ENCODE assay signal across 32 cellular contexts in the genomic region with DNA sequence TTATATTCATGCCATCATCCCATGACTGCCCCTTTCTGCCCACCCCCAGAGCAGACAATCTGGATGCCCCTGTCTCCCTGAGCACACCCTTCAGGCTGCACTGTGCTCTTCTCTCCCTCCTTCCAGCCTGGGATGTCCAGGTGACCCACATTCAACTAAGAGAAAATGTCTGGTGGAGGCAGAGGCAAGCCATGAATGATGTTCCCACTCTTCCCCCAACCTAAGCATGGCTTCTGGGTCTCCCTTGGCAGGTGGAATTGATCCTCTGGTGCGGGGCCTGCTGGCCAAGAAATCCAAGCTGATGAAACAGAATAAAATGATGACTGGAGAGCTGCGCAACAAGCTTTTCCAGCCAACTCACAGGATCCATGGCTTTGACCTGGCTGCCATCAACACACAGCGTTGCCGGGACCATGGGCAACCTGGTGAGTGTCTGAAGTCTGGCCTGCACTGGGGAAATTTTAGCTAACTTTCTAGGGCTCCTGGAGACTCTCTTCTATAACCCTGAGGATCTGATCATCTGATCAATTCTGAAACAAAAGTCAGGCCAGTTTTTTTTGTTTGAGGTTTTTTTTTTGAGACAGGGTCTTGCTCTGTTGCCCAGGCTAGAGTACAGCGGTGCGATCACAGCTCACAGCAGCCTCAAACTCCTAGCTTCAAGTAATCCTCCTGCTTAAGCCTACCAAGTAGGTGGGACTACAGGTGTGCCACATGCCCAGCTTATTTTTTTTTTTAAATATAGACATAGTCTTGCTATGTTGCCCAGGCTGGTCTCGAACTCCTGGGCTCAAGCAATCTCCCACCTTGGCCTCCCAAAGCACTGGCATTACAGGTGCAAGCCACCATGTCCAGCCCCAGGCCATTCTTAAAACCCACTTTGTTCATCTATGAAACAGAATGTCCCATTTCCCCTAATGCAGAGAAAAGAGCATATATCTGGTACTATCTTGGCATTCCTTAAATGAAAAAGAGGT. TPM values are rescaled to one million over a fixed set of nuclear protein-coding genes. Genes with fewer than 3 reads are reported as not detected.
"Had no signal": no experiment of that assay in that cellular context is flagged by ENCODE, and none has a peak within 500 bp of the region (broad histone marks: within the 10 kb centered on the region; RNA-seq: fewer than 3 reads in every experiment).

No MANE protein-coding gene starts in this region.

- H3K36me3 ChIP-seq: ascending aorta had no signal

- H3K4me1 ChIP-seq: ascending aorta, body of pancreas had no signal

- H3K9me3 ChIP-seq: ascending aorta, body of pancreas had no signal

- H3K4me3 ChIP-seq: ascending aorta, body of pancreas had no signal

- H3K27ac ChIP-seq: ascending aorta, body of pancreas, VCaP had no signal

- DNase-seq: activated CD4-positive, alpha-beta memory T cell treated with anti-CD3 and anti-CD28 coated beads for 36 hours; activated CD4-positive, alpha-beta T cell treated with anti-CD3 and anti-CD28 coated beads, Interleukin-2, amount 10 ng/mL, durations not matched to agents 7 days and 5 days; activated CD4-positive, CD25-positive, alpha-beta regulatory T cell; activated effector memory CD4-positive, alpha-beta T cell treated with Interleukin-2 at 50 U/mL for 16 hours; activated naive CD4-positive, alpha-beta T cell; activated naive CD8-positive, alpha-beta T cell treated with anti-CD3 and anti-CD28 coated beads, Interleukin-2, amount 50 U/mL, for 24 hours; activated T-cell treated with anti-CD3 and anti-CD28 coated beads, Interleukin-2, amount 50 U/mL, for 24 hours; amniotic stem cell; body of pancreas; KG1; NCI-H1105; NCI-H1436; NCI-H1694 treated with DMSO at 0.1 percent for 48 hours; NCI-H2029 treated with DMSO at 0.1 percent for 48 hours; NCI-H345; NCI-H510A; NCI-H526 treated with DMSO at 0.1 percent for 48 hours; NCI-H82; SIG-M5; T-cell had no signal

- H3K27me3 ChIP-seq: ascending aorta, body of pancreas had no signal

- ATAC-seq: activated naive CD4-positive, alpha-beta T cell treated with anti-CD3 and anti-CD28 coated beads, Interleukin-2, amount 50 U/mL, for 72 hours; activated naive CD8-positive, alpha-beta T cell treated with anti-CD3 and anti-CD28 coated beads, Interleukin-2, amount 50 U/mL, for 24 hours; body of pancreas; T-cell had no signal

RNA-seq across cellular contexts. Expression of a gene that starts 14.5 kb away (rescaled TPM):
- total RNA-seq: activated CD4-positive, alpha-beta T cell treated with anti-CD3 and anti-CD28 coated beads, Interleukin-2, amount 10 ng/mL, durations not matched to agents 7 days and 5 days; activated CD8-positive, alpha-beta memory T cell treated with anti-CD3 and anti-CD28 coated beads for 36 hours; activated naive CD4-positive, alpha-beta T cell treated with anti-CD3 and anti-CD28 coated beads, Interleukin-2, amount 50 U/mL, for 72 hours; activated T-helper 1 cell treated with anti-CD3 and anti-CD28 coated beads, Interleukin-12 subunit alpha, Interleukin-12 subunit beta, Interleukin-2, Interleukin-4 antibody, amounts not matched to agents 30 ng/mL and 10 ng/mL and 1 ng/mL, durations not matched to agents 14 hours and 24 hours and 36 hours; body of pancreas; bronchial epithelial cell; LHCN-M2; OCI-LY7; T-helper 2 cell treated with Interferon-gamma antibody and Interleukin-4, amounts not matched to agents 100 ng/mL and 5 ng/mL, for 36 hours had no signal
- polyA plus RNA-seq: IgD-negative memory B cell had no signal

RNA-seq across cellular contexts. Expression of a gene that starts 27.8 kb away (rescaled TPM):
- total RNA-seq: activated CD4-positive, alpha-beta memory T cell treated with anti-CD3 and anti-CD28 coated beads for 36 hours; activated CD4-positive, alpha-beta T cell treated with anti-CD3 and anti-CD28 coated beads, Interleukin-2, amount 10 ng/mL, durations not matched to agents 7 days and 5 days; activated CD8-positive, alpha-beta memory T cell treated with anti-CD3 and anti-CD28 coated beads for 36 hours; activated T-helper 1 cell treated with anti-CD3 and anti-CD28 coated beads, Interleukin-12 subunit alpha, Interleukin-12 subunit beta, Interleukin-2, Interleukin-4 antibody, amounts not matched to agents 30 ng/mL and 10 ng/mL and 1 ng/mL, durations not matched to agents 14 hours and 24 hours and 36 hours; ascending aorta; body of pancreas; bronchial epithelial cell; LHCN-M2; MCF 10A; OCI-LY7; RPMI7951; T-cell; T-helper 2 cell treated with Interferon-gamma antibody and Interleukin-4, amounts not matched to agents 100 ng/mL and 5 ng/mL, for 36 hours had no signal
- polyA plus RNA-seq: IgD-negative memory B cell had no signal
